21 cellular contexts compared by ENCODE assay signal in genomic region chr4:85700362-85700761, GRCh38.
"Had no signal": no experiment of that assay in that cellular context is flagged by ENCODE, and none has a peak within 500 bp of the region (broad histone marks: within the 10 kb centered on the region; RNA-seq: fewer than 3 reads in every experiment).

No MANE protein-coding gene starts in this region.

- H3K4me1 ChIP-seq: esophagus muscularis mucosa, psoas muscle, thyroid gland, uterus had no signal

- H3K4me3 Mint-ChIP-seq: activated CD8-positive, alpha-beta T cell treated with anti-CD3 and anti-CD28 coated beads for 36 hours; activated naive CD4-positive, alpha-beta T cell treated with anti-CD3 and anti-CD28 coated beads, Interleukin-2, amount 50 U/mL, for 24 hours; brain; nephron; T-helper 17 cell had no signal

- H3K9me3 ChIP-seq: esophagus muscularis mucosa, left lung, psoas muscle, thyroid gland, uterus had no signal

- H3K27me3 Mint-ChIP-seq: activated CD8-positive, alpha-beta T cell treated with anti-CD3 and anti-CD28 coated beads for 36 hours; activated naive CD4-positive, alpha-beta T cell treated with anti-CD3 and anti-CD28 coated beads, Interleukin-2, amount 50 U/mL, for 24 hours; T-helper 17 cell had no signal

- ATAC-seq: activated CD8-positive, alpha-beta T cell treated with anti-CD3 and anti-CD28 coated beads for 36 hours; left lung; psoas muscle; sciatic nerve; T-helper 17 cell had no signal

- H3K36me3 Mint-ChIP-seq: activated naive CD4-positive, alpha-beta T cell treated with anti-CD3 and anti-CD28 coated beads, Interleukin-2, amount 50 U/mL, for 24 hours; brain had no signal

- DNase-seq: activated CD4-positive, alpha-beta T cell treated with anti-CD3 and anti-CD28 coated beads for 48 hours; activated CD8-positive, alpha-beta memory T cell treated with anti-CD3 and anti-CD28 coated beads, Interleukin-2, amount 50 U/mL, for 4 hours; activated CD8-positive, alpha-beta T cell treated with anti-CD3 and anti-CD28 coated beads for 36 hours; activated effector memory CD4-positive, alpha-beta T cell treated with anti-CD3 and anti-CD28 coated beads, Interleukin-2, amount 50 U/mL, for 16 hours; activated T-cell treated with anti-CD3 and anti-CD28 coated beads, Interleukin-2, amount 50 U/mL, for 48 hours; amniotic stem cell; cortex of kidney; effector CD4-positive, alpha-beta T cell; islet precursor cell; left lung; psoas muscle; stimulated activated CD4-positive, alpha-beta T cell treated with anti-CD3 and anti-CD28 coated beads, Interleukin-1b, Interleukin-23, amount 100 ng/mL, for 48 hours; T-helper 17 cell; thyroid gland; uterus had no signal

- H3K4me1 Mint-ChIP-seq: activated naive CD4-positive, alpha-beta T cell treated with anti-CD3 and anti-CD28 coated beads, Interleukin-2, amount 50 U/mL, for 24 hours; nephron; T-helper 17 cell had no signal

- H3K27me3 ChIP-seq: esophagus muscularis mucosa, hepatocyte, left lung, thyroid gland, uterus had no signal

- H3K4me3 ChIP-seq: esophagus muscularis mucosa, hepatocyte, left lung, psoas muscle, thyroid gland, uterus had no signal

- H3K9me3 Mint-ChIP-seq: activated CD8-positive, alpha-beta T cell treated with anti-CD3 and anti-CD28 coated beads for 36 hours; nephron had no signal

- H3K36me3 ChIP-seq: esophagus muscularis mucosa, left lung, thyroid gland, uterus had no signal

- H3K27ac ChIP-seq: esophagus muscularis mucosa, hepatocyte, left lung, psoas muscle, thyroid gland, uterus had no signal

- H3K27ac Mint-ChIP-seq: activated CD8-positive, alpha-beta T cell treated with anti-CD3 and anti-CD28 coated beads for 36 hours; activated naive CD4-positive, alpha-beta T cell treated with anti-CD3 and anti-CD28 coated beads, Interleukin-2, amount 50 U/mL, for 24 hours; brain; nephron; T-helper 17 cell had no signal
